In the genomic region with DNA sequence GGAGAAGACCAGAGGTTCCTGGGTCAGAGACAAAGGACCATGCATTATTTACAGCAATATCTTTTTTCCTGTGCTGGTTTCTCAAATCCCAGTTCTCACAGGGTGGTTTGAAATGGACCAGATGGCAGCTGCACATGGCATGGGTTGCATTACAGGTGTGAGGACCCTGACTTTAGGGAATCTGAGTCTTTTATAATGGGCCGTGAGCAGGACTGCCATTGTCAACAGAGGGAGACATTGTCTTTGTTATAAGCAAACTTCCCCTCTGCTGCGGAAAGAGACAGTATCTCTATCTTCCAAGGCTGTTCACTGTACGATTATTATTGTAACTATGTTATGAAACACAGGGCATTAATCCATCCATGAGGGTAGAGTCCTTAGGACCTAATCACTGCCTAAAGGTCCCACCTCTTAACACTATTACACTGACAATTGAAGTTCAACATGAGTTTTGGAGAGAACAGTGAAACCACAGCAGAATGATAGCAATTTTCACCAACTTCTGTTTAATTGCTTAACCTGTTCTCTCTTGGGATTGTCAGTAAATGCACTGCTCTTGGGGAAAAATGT, we compare ENCODE assay signal across 10 cellular contexts.
DNase-seq lines count a peak whose midpoint lies in the region; ATAC-seq and TF ChIP-seq lines count a peak whose summit lies in the region.
"Had no signal": no experiment of that assay in that cellular context is flagged by ENCODE, and none has a peak within 500 bp of the region (broad histone marks: within the 10 kb centered on the region; RNA-seq: fewer than 3 reads in every experiment).

No MANE protein-coding gene starts in this region.

- POLR2A ChIA-PET in Caco-2 (lab: Charles Lee) = interaction anchor here (0.7 kb wide), 1 partner anchor 1670 kb away, joined by 6 read pairs; no protein-coding TSS in a partner anchor

- DNase-seq in Caco-2 (peak in 1 of 2 experiments; percentile 13), HFF-Myc (ENCODE audit: extremely low read depth, low read depth) (no peak), SK-MEL-5 (ENCODE audit: low read depth, low spot score) (peak; percentile 51), foreskin keratinocyte (no peak), natural killer cell (no peak)
- DNase-seq: HFFc6 had no signal

- peak; percentile 26 to 27 for TF ChIP-seq CTCF in Caco-2 (IDR thresholded peaks at IDR 0.05; ENCODE audit: insufficient read depth in 1 of 2, low read depth in 1 of 2, low read length in 1 of 2, severe bottlenecking in 1 of 2, unreplicated experiment in 1 of 2)
- peak; percentile 17 for TF ChIP-seq CTCF in HFF-Myc (IDR thresholded peaks at IDR 0.05; ENCODE audit: low read depth, low read length, missing control alignments)
- TF ChIP-seq CTCF in foreskin keratinocyte (conservative IDR thresholded peaks at IDR 0.05) = peak; percentile 46
- no peak for TF ChIP-seq CTCF in natural killer cell (IDR thresholded peaks at IDR 0.05)

- BruUV-seq in Caco-2 (replicated peaks; lab: Mats Ljungman, UMichigan) = no TSS peak

- H3K4me1 Mint-ChIP-seq in Caco-2 (ENCODE audit: low read depth, unreplicated experiment) (peaks cover 7% of the 10 kb centered on the region), natural killer cell (no peaks in the 10 kb centered on the region)
- H3K4me1 Mint-ChIP-seq: central memory CD8-positive, alpha-beta T cell had no signal

- in situ Hi-C loops in SK-MEL-5 (cut with HindIII; ENCODE audit: low pct_unique_long_range_greater_than_20kb, low sequenced_read_pairs) = no loop called here

- no peak overlapping the region for H3K4me3 ChIP-seq in Caco-2 (ENCODE audit: low read depth, low read length)
- H3K4me3 ChIP-seq in HFF-Myc (replicated peaks; ENCODE audit: low read depth, low read length) = no peak overlapping the region

- no peaks in the 10 kb centered on the region for H3K36me3 ChIP-seq in Caco-2 (ENCODE audit: control insufficient read depth, insufficient read depth, low read length)

- ATAC-seq in foreskin keratinocyte = no peak
- ATAC-seq in natural killer cell = no peak
- ATAC-seq in GM19455 (IDR thresholded peaks at IDR 0.05; ENCODE audit: unreplicated experiment) = no peak
- ATAC-seq in HG03135 (IDR thresholded peaks at IDR 0.05; ENCODE audit: unreplicated experiment) = no peak

- H3K27ac Mint-ChIP-seq in Caco-2 (ENCODE audit: unreplicated experiment) = no peak overlapping the region
- no peak overlapping the region for H3K27ac Mint-ChIP-seq in natural killer cell
- H3K27ac Mint-ChIP-seq: activated T-helper 2 cell treated with anti-CD3 and anti-CD28 coated beads, Interferon-gamma antibody, Interleukin-2, Interleukin-4, amounts not matched to agents 10 μg/mL and 5 μg/mL and 100 μg/mL, durations not matched to agents 14 hours and 24 hours and 36 hours; HFFc6 had no signal

- H3K9me3 Mint-ChIP-seq in Caco-2 (ENCODE audit: unreplicated experiment) = peaks cover 10% of the 10 kb centered on the region
- H3K9me3 Mint-ChIP-seq in natural killer cell = no peaks in the 10 kb centered on the region
- H3K9me3 Mint-ChIP-seq: activated T-helper 2 cell treated with anti-CD3 and anti-CD28 coated beads, Interferon-gamma antibody, Interleukin-2, Interleukin-4, amounts not matched to agents 10 μg/mL and 5 μg/mL and 100 μg/mL, durations not matched to agents 14 hours and 24 hours and 36 hours; central memory CD8-positive, alpha-beta T cell had no signal

- H3K36me3 Mint-ChIP-seq in Caco-2 (ENCODE audit: insufficient read depth, unreplicated experiment) (peaks cover 4% of the 10 kb centered on the region), natural killer cell (no peaks in the 10 kb centered on the region)

- CTCF ChIA-PET in Caco-2 (lab: Charles Lee) = interaction anchor here (1.1 kb wide), 1 partner anchor 12 kb away, joined by 4 read pairs; no protein-coding TSS in a partner anchor

- H3K27me3 Mint-ChIP-seq in Caco-2 (ENCODE audit: insufficient read depth, unreplicated experiment) = no peaks in the 10 kb centered on the region
- peaks cover 3 to 7% of the 10 kb centered on the region in 2 donors for H3K27me3 Mint-ChIP-seq in natural killer cell (ENCODE audit: low read depth in 2 of 2)
- H3K27me3 Mint-ChIP-seq: central memory CD8-positive, alpha-beta T cell had no signal

- H3K4me3 Mint-ChIP-seq in Caco-2 (ENCODE audit: unreplicated experiment) (no peak overlapping the region), natural killer cell (no peak overlapping the region)
- H3K4me3 Mint-ChIP-seq: central memory CD8-positive, alpha-beta T cell; HFFc6 had no signal

- intact Hi-C loops in Caco-2 (cut with micrococcal nuclease; ENCODE audit: unreplicated experiment) (loop anchor here (1.0 kb wide), 2 partner anchors 68 to 265 kb away; no protein-coding TSS in a partner anchor), natural killer cell (cut with micrococcal nuclease) (no loop called here)

- H3K27me3 ChIP-seq in Caco-2 (replicated peaks; ENCODE audit: control insufficient read depth, insufficient read depth, low read length) (no peaks in the 10 kb centered on the region), foreskin keratinocyte (no peaks in the 10 kb centered on the region)

- no peaks in the 10 kb centered on the region for H3K9me3 ChIP-seq in Caco-2

- H3K27ac ChIP-seq in foreskin keratinocyte = no peak overlapping the region

- H3K4me1 ChIP-seq in Caco-2 (peaks cover 12% of the 10 kb centered on the region), foreskin keratinocyte (no peaks in the 10 kb centered on the region)
